In the genomic region with DNA sequence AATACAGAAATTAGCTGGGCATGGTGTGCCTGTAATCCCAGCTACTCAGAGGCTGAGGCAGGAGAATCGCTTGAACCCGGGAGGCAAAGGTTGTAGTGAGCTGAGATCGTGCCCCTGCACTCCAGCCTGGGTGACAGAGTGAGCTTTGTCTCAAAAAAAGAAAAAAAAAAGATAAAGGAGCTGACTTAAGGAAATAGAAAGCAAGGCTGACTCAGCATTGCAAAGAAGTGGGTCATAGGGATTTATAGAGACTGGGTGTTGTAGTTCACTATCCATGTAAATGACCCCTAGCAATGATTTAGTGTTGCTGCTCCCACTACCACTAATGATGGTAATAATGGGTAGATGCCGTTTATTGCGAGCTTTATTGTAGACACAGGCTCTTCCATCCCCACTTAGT, we compare ENCODE assay signal across 12 cellular contexts. TPM values are rescaled to one million over a fixed set of nuclear protein-coding genes. Genes with fewer than 3 reads are reported as not detected.
A peak's percentile ranks its signal among the peaks of the same experiment; 100 is the strongest.
DNase-seq lines count a peak whose midpoint lies in the region; FAIRE-seq and TF ChIP-seq lines count a peak whose summit lies in the region.
"Had no signal": no experiment of that assay in that cellular context is flagged by ENCODE, and none has a peak within 500 bp of the region (broad histone marks: within the 10 kb centered on the region; RNA-seq: fewer than 3 reads in every experiment).

No MANE protein-coding gene starts in this region.

- H3K4me3 ChIP-seq in epithelial cell of esophagus (ENCODE audit: low read length) (no peak overlapping the region), testis (no peak overlapping the region)
- H3K4me3 ChIP-seq: esophagus squamous epithelium had no signal

- intact Hi-C loops in testis (cut with DNase I; ENCODE audit: low total_unique reads), result no loop called here

- DNase-seq in COLO829 (ENCODE audit: low spot score) (peak; percentile 54), RCC 7860 (ENCODE audit: low spot score) (peak; percentile 30), epithelial cell of esophagus (ENCODE audit: low read depth) (peak; percentile 47), non-pigmented ciliary epithelial cell (ENCODE audit: low read depth) (peak; percentile 40), testis (no peak), NCI-H526 (lab: John Stamatoyannopoulos, UW) (no peak), GM10248 (ENCODE audit: extremely low spot score) (no peak), DMS79 (lab: John Stamatoyannopoulos, UW) (no peak)
- DNase-seq: esophagus squamous epithelium; NCI-H510A treated with DMSO at 0.1 percent for 48 hours; stimulated activated CD4-positive, alpha-beta T cell treated with anti-CD3 and anti-CD28 coated beads, Interleukin-1b, Interleukin-23, amount 100 ng/mL, for 48 hours; T-helper 1 cell had no signal

- no peaks in the 10 kb centered on the region for H3K36me3 ChIP-seq in testis (ENCODE audit: low read depth, missing control alignments)

- WGBS in testis, 2 donors, result 42 to 44% methylated on average over 5 of the region's 5 CpGs

- no peak overlapping the region for H3K27ac ChIP-seq in testis
- H3K27ac ChIP-seq: esophagus squamous epithelium had no signal

- no peaks in the 10 kb centered on the region for H3K27me3 ChIP-seq in testis
- H3K27me3 ChIP-seq: esophagus squamous epithelium had no signal

- TF ChIP-seq CTCF in epithelial cell of esophagus (IDR thresholded peaks at IDR 0.05; ENCODE audit: insufficient read depth, low read depth, low read length, missing control alignments), result no peak
- TF ChIP-seq CTCF in testis (IDR thresholded peaks at IDR 0.05), result no peak
- no peak for TF ChIP-seq CTCF in GM10248 (IDR thresholded peaks at IDR 0.05; ENCODE audit: control extremely low read depth, extremely low read depth, low read depth, missing control alignments)

- no peak for TF ChIP-seq POLR2A in testis (IDR thresholded peaks at IDR 0.05)

- POLR2A ChIA-PET in GM10248 (lab: Yijun Ruan, JAX), result no interaction called here

- H3K4me1 ChIP-seq in testis, result peaks cover 14% of the 10 kb centered on the region

- FAIRE-seq in RCC 7860 (lab: Jason Lieb, UNC), result no peak

- CTCF ChIA-PET in GM10248 (lab: Yijun Ruan, JAX), result interaction anchor here (1.1 to 2.1 kb wide), 6 partner anchors 10 to 166 kb away, joined by 3 to 6 read pairs (median 4); no protein-coding TSS in a partner anchor

- H3K9me3 ChIP-seq in testis, result no peaks in the 10 kb centered on the region
- H3K9me3 ChIP-seq: esophagus squamous epithelium had no signal

RNA-seq across cellular contexts. Expression of a gene that starts 47.6 kb away (rescaled TPM):
- total RNA-seq in testis, result 100 to 1,000 TPM; 318 to 355 TPM
- polyA plus RNA-seq in testis (ENCODE audit: insufficient read depth, low read depth, low replicate concordance), result 233 TPM

Comparison
In these comparisons a context has a peak if more than half of its experiments do, and no peak if none do; other contexts are left out.
1. DNase-seq: peak in COLO829 (single experiment), RCC 7860 (single experiment), epithelial cell of esophagus (single experiment) and non-pigmented ciliary epithelial cell (single experiment); none in testis (single experiment), NCI-H526 (0 of 2), GM10248 (single experiment) and DMS79 (single experiment).